16 cellular contexts compared by ENCODE assay signal in genomic region chr11:24239016-24239720, GRCh38.
DNase-seq lines count a peak whose midpoint lies in the region; ATAC-seq and TF ChIP-seq lines count a peak whose summit lies in the region.
"Had no signal": no experiment of that assay in that cellular context is flagged by ENCODE, and none has a peak within 500 bp of the region (broad histone marks: within the 10 kb centered on the region; RNA-seq: fewer than 3 reads in every experiment).

No MANE protein-coding gene starts in this region.

- no peaks in the 10 kb centered on the region for H3K4me1 Mint-ChIP-seq in stimulated activated memory B cell treated with anti-CD40 and anti-IgM and Interleukin-4, amounts not matched to agents 10 μg/mL and 1 μg/mL and 100 μg/mL, for 72 hours
- H3K4me1 Mint-ChIP-seq: IgD-negative memory B cell had no signal

- ATAC-seq in mucosa of descending colon, result peak; percentile 25
- no peak for ATAC-seq in stimulated activated memory B cell treated with anti-CD40 and anti-IgM and Interleukin-4, amounts not matched to agents 10 μg/mL and 1 μg/mL and 100 μg/mL, for 72 hours

- TF ChIP-seq POLR2A in prostate gland (IDR thresholded peaks at IDR 0.05), result no peak

- H3K27ac ChIP-seq in right atrium auricular region (no peak overlapping the region), prostate gland (no peak overlapping the region)
- H3K27ac ChIP-seq: colonic mucosa had no signal

- H3K4me1 ChIP-seq in mucosa of descending colon (ENCODE audit: low read depth), result no peaks in the 10 kb centered on the region
- no peaks in the 10 kb centered on the region for H3K4me1 ChIP-seq in right atrium auricular region
- no peaks in the 10 kb centered on the region for H3K4me1 ChIP-seq in prostate gland (replicated peaks)
- H3K4me1 ChIP-seq: colonic mucosa had no signal

- no peak for TF ChIP-seq CTCF in mucosa of descending colon (IDR thresholded peaks at IDR 0.05)
- no peak for TF ChIP-seq CTCF in right atrium auricular region (IDR thresholded peaks at IDR 0.05)
- no peak for TF ChIP-seq CTCF in prostate gland (IDR thresholded peaks at IDR 0.05)

- no peaks in the 10 kb centered on the region for H3K27me3 Mint-ChIP-seq in stimulated activated memory B cell treated with anti-CD40 and anti-IgM and Interleukin-4, amounts not matched to agents 10 μg/mL and 1 μg/mL and 100 μg/mL, for 72 hours
- H3K27me3 Mint-ChIP-seq: IgD-negative memory B cell had no signal

- no peak overlapping the region for H3K4me3 Mint-ChIP-seq in stimulated activated memory B cell treated with anti-CD40 and anti-IgM and Interleukin-4, amounts not matched to agents 10 μg/mL and 1 μg/mL and 100 μg/mL, for 72 hours
- H3K4me3 Mint-ChIP-seq: IgD-negative memory B cell had no signal

- H3K9me3 ChIP-seq in mucosa of descending colon (no peaks in the 10 kb centered on the region), right atrium auricular region (no peaks in the 10 kb centered on the region), prostate gland (no peaks in the 10 kb centered on the region)
- H3K9me3 ChIP-seq: colonic mucosa had no signal

- no peak overlapping the region for H3K27ac Mint-ChIP-seq in stimulated activated memory B cell treated with anti-CD40 and anti-IgM and Interleukin-4, amounts not matched to agents 10 μg/mL and 1 μg/mL and 100 μg/mL, for 72 hours
- H3K27ac Mint-ChIP-seq: IgD-negative memory B cell had no signal

- 29% methylated on average over 4 of the region's 4 CpGs for WGBS in prostate gland

- no peaks in the 10 kb centered on the region for H3K36me3 Mint-ChIP-seq in stimulated activated memory B cell treated with anti-CD40 and anti-IgM and Interleukin-4, amounts not matched to agents 10 μg/mL and 1 μg/mL and 100 μg/mL, for 72 hours
- H3K36me3 Mint-ChIP-seq: IgD-negative memory B cell had no signal

- H3K27me3 ChIP-seq in right atrium auricular region (no peaks in the 10 kb centered on the region), prostate gland (replicated peaks; ENCODE audit: insufficient read depth) (no peaks in the 10 kb centered on the region)
- H3K27me3 ChIP-seq: colonic mucosa had no signal

- intact Hi-C loops in mucosa of descending colon (cut with DNase I, micrococcal nuclease), result no loop called here
- intact Hi-C loops in prostate gland (cut with DNase I), result no loop called here

- DNase-seq in DMS79 treated with DMSO at 0.1 percent for 48 hours (lab: John Stamatoyannopoulos, UW) (peak; percentile 98), NCI-H2171 treated with DMSO at 0.1 percent for 48 hours (lab: John Stamatoyannopoulos, UW) (peak; percentile 88), dedifferentiated amniotic fluid mesenchymal stem cell (ENCODE audit: extremely low spot score) (peak; percentile 72), mucosa of descending colon (no peak), right atrium auricular region (ENCODE audit: low spot score) (no peak), prostate gland (ENCODE audit: low spot score) (no peak), SW480 (ENCODE audit: low spot score) (no peak)
- DNase-seq: activated naive CD4-positive, alpha-beta T cell treated with anti-CD3 and anti-CD28 coated beads, Interleukin-2, amount 50 U/mL, for 16 hours; colonic mucosa; NCI-H1436 treated with DMSO at 0.1 percent for 48 hours; NCI-H526; Right ventricle myocardium superior; stimulated activated CD4-positive, alpha-beta T cell treated with anti-CD3 and anti-CD28 coated beads, Interleukin-4, amount 100 ng/mL, for 24 hours; stimulated activated naive CD4-positive, alpha-beta T cell treated with Interleukin-2 at 50 U/mL for 16 hours had no signal

- H3K36me3 ChIP-seq in mucosa of descending colon (ENCODE audit: low read depth), result no peaks in the 10 kb centered on the region
- no peaks in the 10 kb centered on the region for H3K36me3 ChIP-seq in right atrium auricular region
- no peaks in the 10 kb centered on the region for H3K36me3 ChIP-seq in prostate gland
- H3K36me3 ChIP-seq: colonic mucosa had no signal

- peaks cover 5% of the 10 kb centered on the region for H3K9me3 Mint-ChIP-seq in stimulated activated memory B cell treated with anti-CD40 and anti-IgM and Interleukin-4, amounts not matched to agents 10 μg/mL and 1 μg/mL and 100 μg/mL, for 72 hours

- H3K4me3 ChIP-seq in mucosa of descending colon (no peak overlapping the region), right atrium auricular region (no peak overlapping the region), prostate gland (no peak overlapping the region)
- H3K4me3 ChIP-seq: colonic mucosa had no signal

Comparison
In these comparisons a context has a peak if more than half of its experiments do, and no peak if none do; other contexts are left out.
1. DNase-seq: peak in DMS79 treated with DMSO at 0.1 percent for 48 hours (single experiment), NCI-H2171 treated with DMSO at 0.1 percent for 48 hours (single experiment) and dedifferentiated amniotic fluid mesenchymal stem cell (single experiment); none in mucosa of descending colon (0 of 3), right atrium auricular region (single experiment), prostate gland (single experiment) and SW480 (single experiment).